9 cellular contexts compared by ENCODE assay signal in genomic region chr19:38736036-38736412, GRCh38. TPM values are rescaled to one million over a fixed set of nuclear protein-coding genes. Genes with fewer than 3 reads are reported as not detected.
DNase-seq lines count a peak whose midpoint lies in the region; ATAC-seq and TF ChIP-seq lines count a peak whose summit lies in the region.
"Had no signal": no experiment of that assay in that cellular context is flagged by ENCODE, and none has a peak within 500 bp of the region (broad histone marks: within the 10 kb centered on the region; RNA-seq: fewer than 3 reads in every experiment).

No MANE protein-coding gene starts in this region.

- no peak overlapping the region for H3K27ac ChIP-seq in OCI-LY1 (ENCODE audit: low read depth, low read length, poor library complexity, severe bottlenecking)
- peak overlapping the region; percentile 28 to 64 for H3K27ac ChIP-seq in right atrium auricular region
- H3K27ac ChIP-seq in Karpas-422 (ENCODE audit: low read length): no peak overlapping the region

- TF ChIP-seq CTCF in GM06990 (IDR thresholded peaks at IDR 0.05; ENCODE audit: insufficient read depth, low read length, poor library complexity, severe bottlenecking) (no peak), OCI-LY1 (IDR thresholded peaks at IDR 0.05; ENCODE audit: low read length) (no peak), right atrium auricular region (IDR thresholded peaks at IDR 0.05) (no peak)

- H3K79me2 ChIP-seq in OCI-LY1 (ENCODE audit: insufficient read depth, low read length) (no peaks in the 10 kb centered on the region), Karpas-422 (ENCODE audit: low read length) (no peaks in the 10 kb centered on the region)

- H3K27me3 ChIP-seq in GM06990 (replicated peaks; ENCODE audit: control insufficient read depth, insufficient read depth, low read length): no peaks in the 10 kb centered on the region
- no peaks in the 10 kb centered on the region for H3K27me3 ChIP-seq in OCI-LY1 (ENCODE audit: insufficient read depth, low read length)
- no peaks in the 10 kb centered on the region for H3K27me3 ChIP-seq in right atrium auricular region
- H3K27me3 ChIP-seq in Karpas-422 (ENCODE audit: low read length): no peaks in the 10 kb centered on the region

- peak overlapping the region; percentile 70 for H3K4me2 ChIP-seq in OCI-LY1 (ENCODE audit: low read length)
- H3K4me2 ChIP-seq in Karpas-422 (ENCODE audit: low read depth, low read length, poor library complexity, severe bottlenecking): no peak overlapping the region

- H4K20me1 ChIP-seq in OCI-LY1 (ENCODE audit: insufficient read depth, low read length) (no peaks in the 10 kb centered on the region), Karpas-422 (ENCODE audit: insufficient read depth, low read depth, low read length) (no peaks in the 10 kb centered on the region)

- H3K9ac ChIP-seq in OCI-LY1 (ENCODE audit: low read length) (no peak overlapping the region), Karpas-422 (ENCODE audit: low read length) (no peak overlapping the region)

- ATAC-seq in GM21526 (IDR thresholded peaks at IDR 0.05; ENCODE audit: low FRiP score, unreplicated experiment) (no peak), HG02884 (IDR thresholded peaks at IDR 0.05; ENCODE audit: unreplicated experiment) (no peak)

- H2AFZ ChIP-seq in OCI-LY1 (ENCODE audit: low read length): no peak overlapping the region
- no peak overlapping the region for H2AFZ ChIP-seq in Karpas-422 (ENCODE audit: low read length)

- H3K36me3 ChIP-seq in GM06990 (ENCODE audit: control insufficient read depth, insufficient read depth, low read length) (peaks cover 2% of the 10 kb centered on the region; the same call in 1 of the 2 replicates), OCI-LY1 (ENCODE audit: insufficient read depth, low read length) (peaks cover 9% of the 10 kb centered on the region; the same call in 1 of the 2 replicates), right atrium auricular region (peaks cover 8% of the 10 kb centered on the region), Karpas-422 (ENCODE audit: insufficient read depth, low read length) (0 out of 2 replicates have a peak, but pooled peaks cover under 1% of the 10 kb centered on the region)

- H3K9me2 ChIP-seq in OCI-LY1 (ENCODE audit: low read depth, low read length) (no peaks in the 10 kb centered on the region), Karpas-422 (replicated peaks; ENCODE audit: insufficient read depth, low read length) (no peaks in the 10 kb centered on the region)

- H3K9me3 ChIP-seq in OCI-LY1 (ENCODE audit: low read length) (no peaks in the 10 kb centered on the region), right atrium auricular region (no peaks in the 10 kb centered on the region), Karpas-422 (ENCODE audit: low read length) (no peaks in the 10 kb centered on the region)

- DNase-seq in GM06990 (ENCODE audit: extremely low read depth, insufficient read length): peak; percentile 68
- peak; percentile 45 for DNase-seq in activated gamma-delta T cell treated with Interleukin-2 at 50 U/mL for 16 hours
- no peak for DNase-seq in right atrium auricular region (ENCODE audit: low spot score)
- peak; percentile 58 for DNase-seq in stimulated activated CD4-positive, alpha-beta T cell treated with anti-CD3 and anti-CD28 coated beads, Interleukin-12 subunit alpha, Interleukin-12 subunit beta, amount 100 ng/mL, for 4 hours
- no peak for DNase-seq in Karpas-422

- H3K4me3 ChIP-seq in GM06990 (replicated peaks; ENCODE audit: low read depth, low read length) (peak overlapping the region; percentile 52), OCI-LY1 (ENCODE audit: low read depth, low read length, poor library complexity, severe bottlenecking) (peak overlapping the region; percentile 61), right atrium auricular region (peak overlapping the region; percentile 30 to 45), Karpas-422 (ENCODE audit: low read length) (no peak overlapping the region)

- H3F3A ChIP-seq in OCI-LY1 (ENCODE audit: insufficient read depth, low read length): no peaks in the 10 kb centered on the region

- H3K4me1 ChIP-seq in OCI-LY1 (ENCODE audit: insufficient read depth, low read length, severe bottlenecking) (peaks cover 26% of the 10 kb centered on the region), right atrium auricular region (peaks cover 0 to 47% of the 10 kb centered on the region in 2 donors), Karpas-422 (ENCODE audit: low read length) (no peaks in the 10 kb centered on the region; the same call in 1 of the 2 replicates)

RNA-seq across cellular contexts. Expression of gene CAPN12, which starts 8.2 kb away (rescaled TPM):
- total RNA-seq in right atrium auricular region: under 1 TPM; 0.74 to 0.90 TPM
- 0.40 TPM in 1 of 2 replicates, not detected in the other for total RNA-seq in Karpas-422 (2014; rRNA removed; shearing (Covaris generic); ENCODE audit: low replicate concordance)
- total RNA-seq: LHCN-M2 had no signal

RNA-seq across cellular contexts. Expression of gene LGALS7, which starts 37.3 kb away (rescaled TPM):
- total RNA-seq in right atrium auricular region: not detected
- not detected in 2 replicates for total RNA-seq in Karpas-422 (2014; rRNA removed; shearing (Covaris generic); ENCODE audit: low replicate concordance)
- total RNA-seq: LHCN-M2 had no signal

RNA-seq across cellular contexts. Expression of gene LGALS7B, which starts 53.0 kb away (rescaled TPM):
- total RNA-seq in right atrium auricular region: 1 to 10 TPM in 1 of 2 donors, not detected in 1; 1.8 TPM
- total RNA-seq in Karpas-422 (2014; rRNA removed; shearing (Covaris generic); ENCODE audit: low replicate concordance): not detected in 2 replicates
- total RNA-seq: LHCN-M2 had no signal

Comparison
In these comparisons a context has a peak if more than half of its experiments do, and no peak if none do; other contexts are left out.
1. DNase-seq: peak in GM06990 (single experiment), activated gamma-delta T cell treated with Interleukin-2 at 50 U/mL for 16 hours (single experiment) and stimulated activated CD4-positive, alpha-beta T cell treated with anti-CD3 and anti-CD28 coated beads, Interleukin-12 subunit alpha, Interleukin-12 subunit beta, amount 100 ng/mL, for 4 hours (single experiment); none in right atrium auricular region (single experiment) and Karpas-422 (single experiment).
2. H3K27ac ChIP-seq: peak in right atrium auricular region (2 of 2); none in OCI-LY1 (single experiment) and Karpas-422 (single experiment).